9 cellular contexts compared by ENCODE assay signal in genomic region chr7:102125127-102125561, GRCh38.
A peak's percentile ranks its signal among the peaks of the same experiment; 100 is the strongest.
DNase-seq lines count a peak whose midpoint lies in the region; ATAC-seq and TF ChIP-seq lines count a peak whose summit lies in the region.
"Had no signal": no experiment of that assay in that cellular context is flagged by ENCODE, and none has a peak within 500 bp of the region (broad histone marks: within the 10 kb centered on the region; RNA-seq: fewer than 3 reads in every experiment).

No MANE protein-coding gene starts in this region.

- WGBS in trophoblast cell (ENCODE audit: extremely low coverage, insufficient coverage, insufficient read length): no CpG with 5 or more reads among the region's 15 CpGs

- no peak overlapping the region for H3K9ac ChIP-seq in trophoblast cell (ENCODE audit: low read length)

- peak overlapping the region; percentile 58 for H3K27ac ChIP-seq in trophoblast cell (ENCODE audit: low read depth, low read length)

- no peaks in the 10 kb centered on the region for H3K79me2 ChIP-seq in trophoblast cell (ENCODE audit: control insufficient read depth, insufficient read depth, low read length, poor library complexity)

- peak; percentile 45 for DNase-seq in GM12864 (ENCODE audit: low read depth)
- peak; percentile 85 for DNase-seq in LHCN-M2 (ENCODE audit: low read depth)
- peak; percentile 58 for DNase-seq in epithelial cell of esophagus (ENCODE audit: low read depth)
- peak; percentile 89 for DNase-seq in trophoblast cell
- DNase-seq in effector CD4-positive, alpha-beta T cell: no peak
- DNase-seq in NOMO-1 (lab: John Stamatoyannopoulos, UW; ENCODE audit: unreplicated experiment in 2 of 2): no peak
- DNase-seq: central memory CD4-positive, alpha-beta T cell had no signal

- peaks cover 13 to 18% of the 10 kb centered on the region in 2 experiments for H3K4me1 ChIP-seq in trophoblast cell (ENCODE audit: control insufficient read depth in 1 of 2, insufficient read depth in 2 of 2, low read length in 2 of 2)

- H4K91ac ChIP-seq in trophoblast cell (ENCODE audit: low read depth, low read length): peak overlapping the region; percentile 64

- no peak overlapping the region for H3K23ac ChIP-seq in trophoblast cell (ENCODE audit: low read length)

- no peak overlapping the region for H3K4ac ChIP-seq in trophoblast cell (ENCODE audit: low read depth, low read length)

- peaks cover 11% of the 10 kb centered on the region for H3K79me1 ChIP-seq in trophoblast cell (ENCODE audit: low read length)

- H3K36me3 ChIP-seq in trophoblast cell (ENCODE audit: control insufficient read depth in 1 of 2, insufficient read depth in 2 of 2, low read length in 2 of 2): peaks cover 5 to 8% of the 10 kb centered on the region in 2 experiments

- TF ChIP-seq CTCF in GM12864 (IDR thresholded peaks at IDR 0.05; ENCODE audit: low read depth, low read length, missing control alignments) (no peak), epithelial cell of esophagus (IDR thresholded peaks at IDR 0.05; ENCODE audit: insufficient read depth, low read depth, low read length, missing control alignments) (no peak)

- no peaks in the 10 kb centered on the region for H3K9me3 ChIP-seq in trophoblast cell (ENCODE audit: insufficient read depth, low read depth, low read length)

- no peak overlapping the region for H3K4me2 ChIP-seq in trophoblast cell (ENCODE audit: low read length)

- peak overlapping the region; percentile 67 for H3K14ac ChIP-seq in trophoblast cell (ENCODE audit: low read length)

- peak overlapping the region; percentile 69 for H3K18ac ChIP-seq in trophoblast cell (ENCODE audit: low read length)

- H3K27me3 ChIP-seq in trophoblast cell (ENCODE audit: insufficient read depth, low read length): no peaks in the 10 kb centered on the region

- H2BK5ac ChIP-seq in trophoblast cell (ENCODE audit: low read depth, low read length, poor library complexity): peak overlapping the region; percentile 42

- peak overlapping the region; percentile 79 for H2BK12ac ChIP-seq in trophoblast cell (ENCODE audit: low read length)

- ATAC-seq in GM18517 (IDR thresholded peaks at IDR 0.05; ENCODE audit: unreplicated experiment) (no peak), HG03025 (IDR thresholded peaks at IDR 0.05; ENCODE audit: low FRiP score, unreplicated experiment) (no peak)

- H4K12ac ChIP-seq in trophoblast cell (ENCODE audit: low read depth, low read length): no peak overlapping the region

- H4K8ac ChIP-seq in trophoblast cell (ENCODE audit: low read depth, low read length): peak overlapping the region; percentile 51

- H2BK120ac ChIP-seq in trophoblast cell (ENCODE audit: insufficient read depth, low read length, poor library complexity): peak overlapping the region; percentile 30

- H3K4me3 ChIP-seq in GM12864 (ENCODE audit: low read depth, low read length) (no peak overlapping the region), epithelial cell of esophagus (ENCODE audit: low read length) (no peak overlapping the region), trophoblast cell (ENCODE audit: low read depth, low read length) (no peak overlapping the region)

- H2AFZ ChIP-seq in trophoblast cell (ENCODE audit: insufficient read depth, low read length, poor library complexity): no peak overlapping the region

- H2AK5ac ChIP-seq in trophoblast cell (ENCODE audit: low read length): peak overlapping the region; percentile 73

Comparison
In these comparisons a context has a peak if more than half of its experiments do, and no peak if none do; other contexts are left out.
1. DNase-seq: peak in GM12864 (single experiment), LHCN-M2 (single experiment), epithelial cell of esophagus (single experiment) and trophoblast cell (2 of 2); none in effector CD4-positive, alpha-beta T cell (single experiment) and NOMO-1 (0 of 2).